ENCODE assay signal across 20 cellular contexts in the genomic region with DNA sequence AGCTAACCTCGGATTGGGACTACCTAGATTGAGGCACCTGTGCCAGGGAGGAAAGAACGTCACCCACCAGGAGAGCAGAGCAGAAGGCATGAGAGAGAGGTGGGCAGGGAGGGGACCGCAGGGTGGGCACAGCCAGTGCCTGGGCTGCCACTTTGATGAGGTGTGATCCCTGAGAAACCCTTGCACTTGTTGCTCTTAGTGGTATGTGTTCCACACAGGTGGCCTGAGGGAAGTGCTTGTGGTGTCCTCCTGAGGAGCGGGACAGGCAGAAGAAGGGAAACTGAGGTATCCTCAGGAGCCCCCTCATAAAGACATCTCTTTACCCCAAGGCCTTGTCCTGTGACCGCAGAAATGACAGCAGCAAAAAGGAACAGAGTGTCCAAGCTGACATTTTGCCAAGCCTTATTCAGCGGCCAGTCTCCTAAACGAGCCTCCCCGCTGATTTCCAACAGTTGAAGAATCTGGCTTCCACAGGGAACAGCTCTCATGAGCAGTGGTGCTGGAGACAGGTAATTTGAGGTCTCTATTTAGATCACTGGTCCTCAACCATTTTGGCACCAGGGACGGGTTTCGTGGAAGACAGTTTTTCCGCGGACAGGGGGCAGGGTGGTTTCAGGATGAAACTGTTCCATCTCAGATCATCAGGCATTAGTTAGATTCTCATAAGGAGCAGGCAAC.
A peak's percentile ranks its signal among the peaks of the same experiment; 100 is the strongest.
DNase-seq lines count a peak whose midpoint lies in the region; ATAC-seq, FAIRE-seq and TF ChIP-seq lines count a peak whose summit lies in the region.
"Had no signal": no experiment of that assay in that cellular context is flagged by ENCODE, and none has a peak within 500 bp of the region (broad histone marks: within the 10 kb centered on the region; RNA-seq: fewer than 3 reads in every experiment).

No MANE protein-coding gene starts in this region.

- no peaks in the 10 kb centered on the region for H4K20me1 ChIP-seq in PC-9 (ENCODE audit: insufficient read depth)
- H4K20me1 ChIP-seq in endothelial cell of umbilical vein (replicated peaks; ENCODE audit: control insufficient read depth, extremely low read depth, insufficient read depth, low read length), result no peaks in the 10 kb centered on the region

- intact Hi-C loops in PC-9 (cut with micrococcal nuclease; ENCODE audit: unreplicated experiment), result no loop called here
- intact Hi-C loops in endothelial cell of umbilical vein (cut with micrococcal nuclease), result no loop called here

- POLR2A ChIA-PET in PC-9 (lab: Charles Lee; ENCODE audit: unreplicated experiment), result no interaction called here
- POLR2A ChIA-PET in endothelial cell of umbilical vein (lab: Charles Lee), result no interaction called here

- H3K4me3 ChIP-seq in PC-9, result no peak overlapping the region
- H3K4me3 ChIP-seq in endothelial cell of umbilical vein (replicated peaks in 1 of 3; ENCODE audit: insufficient read depth in 1 of 3, low read depth in 1 of 3, low read length in 3 of 3), result no peak overlapping the region
- peak overlapping the region; percentile 18 for H3K4me3 ChIP-seq in skeletal muscle satellite cell (ENCODE audit: low read length)
- H3K4me3 ChIP-seq: body of pancreas, coronary artery, MG63, right atrium auricular region, SJCRH30, stomach had no signal

- CTCF ChIA-PET in PC-9 (lab: Charles Lee) (no interaction called here), endothelial cell of umbilical vein (lab: Charles Lee) (interaction anchor here (0.8 to 3.4 kb wide), 8 partner anchors 13 to 150 kb away, joined by 3 to 17 read pairs (median 5); no protein-coding TSS in a partner anchor)

- H3K4me1 ChIP-seq in PC-9 (replicated peaks; ENCODE audit: insufficient read depth), result peaks cover 67% of the 10 kb centered on the region
- H3K4me1 ChIP-seq in endothelial cell of umbilical vein (ENCODE audit: control insufficient read depth, extremely low read depth, insufficient read depth, low read length), result peaks cover 30% of the 10 kb centered on the region
- peaks cover 44% of the 10 kb centered on the region for H3K4me1 ChIP-seq in skeletal muscle satellite cell (ENCODE audit: control insufficient read depth, insufficient read depth, low read length)
- H3K4me1 ChIP-seq: body of pancreas, right atrium auricular region, SJCRH30 had no signal

- H3K4me2 ChIP-seq in PC-9, result peak overlapping the region; percentile 43
- no peak overlapping the region for H3K4me2 ChIP-seq in endothelial cell of umbilical vein (ENCODE audit: insufficient read depth, low read length)
- H3K4me2 ChIP-seq in skeletal muscle satellite cell (ENCODE audit: low read length), result peak overlapping the region; percentile 43

- TF ChIP-seq CTCF in PC-9 (conservative IDR thresholded peaks at IDR 0.05) (no peak), endothelial cell of umbilical vein (IDR thresholded peaks at IDR 0.05; ENCODE audit: extremely low read depth in 1 of 2, insufficient read depth in 1 of 2, low read depth in 1 of 2, low read length in 2 of 2) (no peak)

- H3K27me3 ChIP-seq in PC-9 (ENCODE audit: insufficient read depth, low read depth) (no peaks in the 10 kb centered on the region), endothelial cell of umbilical vein (ENCODE audit: control insufficient read depth in 2 of 2, insufficient read depth in 2 of 2, low read length in 2 of 2) (peaks cover 11 to 15% of the 10 kb centered on the region in 2 experiments), skeletal muscle satellite cell (ENCODE audit: control insufficient read depth, insufficient read depth, low read length) (no peaks in the 10 kb centered on the region)
- H3K27me3 ChIP-seq: body of pancreas, MG63, right atrium auricular region had no signal

- no peak for ATAC-seq in HG03108 (IDR thresholded peaks at IDR 0.05; ENCODE audit: unreplicated experiment)
- ATAC-seq: body of pancreas had no signal

- DNase-seq in NCI-H345 (lab: John Stamatoyannopoulos, UW) (peak; percentile 31), NCI-H345 treated with DMSO at 0.1 percent for 48 hours (lab: John Stamatoyannopoulos, UW; ENCODE audit: unreplicated experiment) (no peak), PC-9 (no peak), endothelial cell of umbilical vein (ENCODE audit: low read depth, low spot score) (no peak), GDM1 (lab: John Stamatoyannopoulos, UW) (no peak)
- DNase-seq in activated CD4-positive, alpha-beta T cell treated with anti-CD3 and anti-CD28 coated beads, Interleukin-2, amount 50 U/mL, for 1 hour, result no peak
- DNase-seq: ACHN; activated CD4-positive, alpha-beta T cell treated with anti-CD3 and anti-CD28 coated beads, Interleukin-2, amount 10 ng/mL, durations not matched to agents 7 days and 5 days; activated naive CD8-positive, alpha-beta T cell treated with anti-CD3 and anti-CD28 coated beads, Interleukin-2, amount 10 ng/mL, durations not matched to agents 7 days and 5 days; body of pancreas; H9; NCI-H1694; NCI-H82; SJCRH30; stomach had no signal

- H3K27ac ChIP-seq in PC-9 (peak overlapping the region; percentile 96), endothelial cell of umbilical vein (ENCODE audit: insufficient read depth, low read depth, low read length) (peak overlapping the region; percentile 40)
- H3K27ac ChIP-seq: body of pancreas, coronary artery, right atrium auricular region, SJCRH30, stomach had no signal

- H2AFZ ChIP-seq in PC-9 (0 out of 2 replicates have a peak overlapping the region, but pooled peaks have one; percentile 8), endothelial cell of umbilical vein (ENCODE audit: low read depth, low read length) (no peak overlapping the region)

- FAIRE-seq in endothelial cell of umbilical vein (lab: Jason Lieb, UNC), result no peak

- H3K9me3 ChIP-seq in PC-9 (ENCODE audit: insufficient read depth, low read depth) (0 out of 2 replicates have a peak, but pooled peaks cover 3% of the 10 kb centered on the region), endothelial cell of umbilical vein (replicated peaks; ENCODE audit: control insufficient read depth, insufficient read depth, low read length) (no peaks in the 10 kb centered on the region), skeletal muscle satellite cell (replicated peaks; ENCODE audit: low read length) (no peaks in the 10 kb centered on the region)
- H3K9me3 ChIP-seq: body of pancreas, MG63, right atrium auricular region, SJCRH30, stomach had no signal

- H3K36me3 ChIP-seq in PC-9 (ENCODE audit: low read depth), result no peaks in the 10 kb centered on the region
- H3K36me3 ChIP-seq in endothelial cell of umbilical vein (ENCODE audit: control insufficient read depth in 2 of 2, extremely low read depth in 1 of 2, insufficient read depth in 2 of 2, low read length in 2 of 2), result no peaks in the 10 kb centered on the region
- H3K36me3 ChIP-seq in skeletal muscle satellite cell (ENCODE audit: insufficient read depth, low read length), result no peaks in the 10 kb centered on the region
- H3K36me3 ChIP-seq: MG63, right atrium auricular region, SJCRH30, stomach had no signal

- dilution Hi-C loops in endothelial cell of umbilical vein (cut with MboI; ENCODE audit: extremely low pct_ligation_motif_present, low sequenced_read_pairs), result no loop called here

- no TSS peak for BruUV-seq in PC-9 (replicated peaks; lab: Mats Ljungman, UMichigan)
- no TSS peak for BruUV-seq in endothelial cell of umbilical vein (replicated peaks; lab: Mats Ljungman, UMichigan)

- H3K9ac ChIP-seq in endothelial cell of umbilical vein (replicated peaks; ENCODE audit: extremely low read depth, insufficient read depth, low read length) (no peak overlapping the region), skeletal muscle satellite cell (ENCODE audit: low read depth, low read length) (peak overlapping the region; percentile 63)

- H3K79me2 ChIP-seq in PC-9 (ENCODE audit: low read depth) (no peaks in the 10 kb centered on the region), endothelial cell of umbilical vein (ENCODE audit: control insufficient read depth, insufficient read depth, low read length) (no peaks in the 10 kb centered on the region)

- no peaks in the 10 kb centered on the region for H3K9me1 ChIP-seq in endothelial cell of umbilical vein (replicated peaks; ENCODE audit: control insufficient read depth, extremely low read depth, insufficient read depth, low read length)

- peaks cover 52% of the 10 kb centered on the region for H3F3A ChIP-seq in PC-9 (ENCODE audit: insufficient read depth, low read depth)

- no peak for TF ChIP-seq POLR2A in endothelial cell of umbilical vein (IDR thresholded peaks at IDR 0.05; ENCODE audit: low read depth, low read length)

- no peaks in the 10 kb centered on the region for H3K9me2 ChIP-seq in PC-9 (ENCODE audit: insufficient read depth)

TF ChIP-seq in endothelial cell of umbilical vein, 7 proteins besides CTCF, POLR2A, EP300 and RAD21:
- no peak for TF ChIP-seq POLR2AphosphoS5 (IDR thresholded peaks at IDR 0.05; ENCODE audit: insufficient read depth, low read depth, low read length)
- TF ChIP-seq, protein P1, sequence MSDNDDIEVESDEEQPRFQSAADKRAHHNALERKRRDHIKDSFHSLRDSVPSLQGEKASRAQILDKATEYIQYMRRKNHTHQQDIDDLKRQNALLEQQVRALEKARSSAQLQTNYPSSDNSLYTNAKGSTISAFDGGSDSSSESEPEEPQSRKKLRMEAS (IDR thresholded peaks at IDR 0.05; ENCODE audit: insufficient read depth, insufficient read length), result no peak
- no peak for TF ChIP-seq JUN (IDR thresholded peaks at IDR 0.05; ENCODE audit: borderline replicate concordance, insufficient read depth, insufficient read length, low read depth)
- no peak for TF ChIP-seq FOS (IDR thresholded peaks at IDR 0.05; ENCODE audit: borderline replicate concordance, insufficient read depth, low read length)
- TF ChIP-seq MYC (IDR thresholded peaks at IDR 0.05; ENCODE audit: low read depth, low read length), result no peak
- TF ChIP-seq GATA2 (IDR thresholded peaks at IDR 0.05; ENCODE audit: insufficient read depth, insufficient read length, low read depth, low read length), result no peak
- TF ChIP-seq EZH2 (IDR thresholded peaks at IDR 0.05; ENCODE audit: borderline replicate concordance, low read depth, low read length, severe bottlenecking), result no peak
